In the genomic region with DNA sequence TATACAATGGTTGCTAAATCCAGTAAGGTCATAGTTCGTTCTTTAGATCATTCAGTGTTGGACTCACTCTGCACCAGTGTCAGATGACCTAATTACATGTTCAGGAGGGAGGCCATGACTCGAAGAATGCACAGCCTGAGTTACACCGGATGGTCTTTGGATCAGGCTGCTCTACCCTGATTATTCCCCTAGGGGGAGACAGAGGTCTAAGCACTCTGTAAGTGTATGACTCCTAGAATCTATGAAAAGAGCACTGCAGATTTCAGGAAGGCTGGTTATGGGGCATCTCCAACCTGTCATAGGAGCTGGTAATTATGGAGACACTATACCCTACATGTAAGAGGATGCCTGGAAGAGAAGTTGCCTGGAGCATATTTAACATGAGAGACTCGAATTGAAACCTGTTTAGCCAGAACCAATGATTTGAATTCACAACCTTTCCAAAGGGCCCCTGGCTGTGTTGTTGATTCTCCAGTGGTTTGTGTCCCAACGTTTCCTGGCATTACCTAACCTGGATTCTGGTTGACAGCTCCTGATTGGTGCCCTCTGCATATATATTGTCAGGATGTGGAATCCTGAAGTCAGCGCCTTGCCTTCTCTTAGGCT, we compare ENCODE assay signal across 8 cellular contexts. TPM values are rescaled to one million over a fixed set of nuclear protein-coding genes. Genes with fewer than 3 reads are reported as not detected.
DNase-seq lines count a peak whose midpoint lies in the region; ATAC-seq, FAIRE-seq and TF ChIP-seq lines count a peak whose summit lies in the region.

TSS of gene MUCL1 (plus strand) at position 584 of the 606 bp plus-strand sequence. CDS start 67 bp downstream, outside the sequence.

- H3K27me3 Mint-ChIP-seq in osteocyte (ENCODE audit: unreplicated experiment), result no peaks in the 10 kb centered on the region
- peaks cover 7% of the 10 kb centered on the region for H3K27me3 Mint-ChIP-seq in type B pancreatic cell

- peak; percentile 41 to 89 (median 73) for TF ChIP-seq CTCF in esophagus squamous epithelium (IDR thresholded peaks at IDR 0.05)
- TF ChIP-seq CTCF in osteocyte (IDR thresholded peaks at IDR 0.05), result peak; percentile 59
- TF ChIP-seq CTCF in type B pancreatic cell (conservative IDR thresholded peaks at IDR 0.05), result peak; percentile 85

- H3K27ac ChIP-seq in esophagus squamous epithelium, result no peak within 1 kb of the TSS

- intact Hi-C loops in esophagus squamous epithelium (cut with DNase I), result no loop called here

- H3K4me1 Mint-ChIP-seq in osteocyte (ENCODE audit: unreplicated experiment), result no peaks in the 10 kb centered on the region
- no peaks in the 10 kb centered on the region for H3K4me1 Mint-ChIP-seq in type B pancreatic cell (ENCODE audit: unreplicated experiment)

- WGBS in esophagus squamous epithelium, 2 donors, result 29 to 39% methylated on average over 6 of the region's 6 CpGs

- H3K27ac Mint-ChIP-seq in osteocyte (ENCODE audit: unreplicated experiment), result no peak within 1 kb of the TSS
- no peak within 1 kb of the TSS for H3K27ac Mint-ChIP-seq in type B pancreatic cell

- H3K36me3 Mint-ChIP-seq in osteocyte (ENCODE audit: unreplicated experiment) (no peaks in the 10 kb centered on the region), type B pancreatic cell (no peaks in the 10 kb centered on the region)

- no peaks in the 10 kb centered on the region for H3K9me3 ChIP-seq in esophagus squamous epithelium

- peak; percentile 89 for DNase-seq in DMS53 (lab: John Stamatoyannopoulos, UW)
- peak; percentile 6 for DNase-seq in HTR-8/SVneo (ENCODE audit: insufficient read length, low spot score)
- peak; percentile 51 for DNase-seq in NOMO-1 treated with DMSO at 0.1 percent for 48 hours (lab: John Stamatoyannopoulos, UW; ENCODE audit: unreplicated experiment)
- DNase-seq in activated CD8-positive, alpha-beta memory T cell treated with anti-CD3 and anti-CD28 coated beads, Interleukin-2, amount 50 U/mL, for 1 hour (ENCODE audit: extremely low read depth), result peak; percentile 25
- no peak for DNase-seq in esophagus squamous epithelium (lab: John Stamatoyannopoulos, UW)
- no peak for DNase-seq in osteocyte (ENCODE audit: extremely low spot score, unreplicated experiment)
- DNase-seq in type B pancreatic cell (ENCODE audit: extremely low spot score, unreplicated experiment), result peak; percentile 72

- H3K4me1 ChIP-seq in esophagus squamous epithelium, result no peaks in the 10 kb centered on the region

- H3K27me3 ChIP-seq in esophagus squamous epithelium, result no peaks in the 10 kb centered on the region

- ATAC-seq in GM21515 (IDR thresholded peaks at IDR 0.05; ENCODE audit: unreplicated experiment), result peak; percentile 97

- H3K36me3 ChIP-seq in esophagus squamous epithelium, result no peaks in the 10 kb centered on the region

- H3K4me3 ChIP-seq in esophagus squamous epithelium, result no peak within 1 kb of the TSS

- no peak for FAIRE-seq in HTR-8/SVneo (lab: Jason Lieb, UNC)

- TF ChIP-seq POLR2A in esophagus squamous epithelium (IDR thresholded peaks at IDR 0.05), result no peak

- H3K4me3 Mint-ChIP-seq in osteocyte (ENCODE audit: unreplicated experiment) (no peak within 1 kb of the TSS), type B pancreatic cell (no peak within 1 kb of the TSS)

- H3K9me3 Mint-ChIP-seq in osteocyte (ENCODE audit: unreplicated experiment) (no peaks in the 10 kb centered on the region), type B pancreatic cell (no peaks in the 10 kb centered on the region)

RNA-seq across cellular contexts. Expression of gene MUCL1, which starts in this region (rescaled TPM):
- total RNA-seq in esophagus squamous epithelium (1 to 10 TPM in 1 of 4 donors, not detected in 3; 1.1 TPM), osteocyte (not detected in 2 replicates), type B pancreatic cell (ENCODE audit: low replicate concordance) (not detected in 2 replicates)

Comparison
In these comparisons a context has a peak if more than half of its experiments do, and no peak if none do; other contexts are left out.
1. Peak in DNase-seq in type B pancreatic cell; RNA of the gene not detected or under 1 TPM.
2. DNase-seq: peak in DMS53 (single experiment), HTR-8/SVneo (single experiment), NOMO-1 treated with DMSO at 0.1 percent for 48 hours (single experiment) and activated CD8-positive, alpha-beta memory T cell treated with anti-CD3 and anti-CD28 coated beads, Interleukin-2, amount 50 U/mL, for 1 hour (single experiment); none in esophagus squamous epithelium (single experiment) and osteocyte (single experiment).
3. Peak in every context shown above with its lines, with median percentiles within 50 percentile points of each other: CTCF ChIP-seq.